19 cellular contexts compared by ENCODE assay signal in genomic region chr11:74141908-74142307, GRCh38.
"Had no signal": no experiment of that assay in that cellular context is flagged by ENCODE, and none has a peak within 500 bp of the region (broad histone marks: within the 10 kb centered on the region; RNA-seq: fewer than 3 reads in every experiment).

No MANE protein-coding gene starts in this region.

- H3K4me3 ChIP-seq: dorsolateral prefrontal cortex, gastrocnemius medialis, heart left ventricle, pancreas, tibial nerve had no signal

- H3K9me3 ChIP-seq: gastrocnemius medialis, heart left ventricle, pancreas, tibial nerve had no signal

- H3K36me3 ChIP-seq: gastrocnemius medialis, pancreas had no signal

- H3K27me3 ChIP-seq: dorsolateral prefrontal cortex, gastrocnemius medialis, heart left ventricle, pancreas, tibial nerve had no signal

- FAIRE-seq: bronchial epithelial cell, pancreas, TTC549 had no signal

- DNase-seq: activated CD4-positive, alpha-beta T cell treated with anti-CD3 and anti-CD28 coated beads, Interleukin-2, amount 50 U/mL, for 1 hour; activated naive CD4-positive, alpha-beta T cell treated with Interleukin-2 at 50 U/mL for 16 hours; activated T-cell treated with anti-CD3 and anti-CD28 coated beads for 4 hours; anterior cingulate cortex; dorsolateral prefrontal cortex; erythroblast; gastrocnemius medialis; heart left ventricle; immature natural killer cell; naive thymus-derived CD4-positive, alpha-beta T cell; pancreas; retina; stimulated activated CD4-positive, alpha-beta T cell treated with anti-CD3 and anti-CD28 coated beads, Interleukin-15, amount 100 ng/mL, for 24 hours; stimulated activated CD4-positive, alpha-beta T cell treated with anti-CD3 and anti-CD28 coated beads, Interleukin-4, amount 100 ng/mL, for 24 hours; stimulated activated naive CD4-positive, alpha-beta T cell had no signal

- ATAC-seq: activated CD4-positive, CD25-positive, alpha-beta regulatory T cell treated with anti-CD3 and anti-CD28 coated beads, Interleukin-2, amount 50 U/mL, for 24 hours; gastrocnemius medialis; naive thymus-derived CD4-positive, alpha-beta T cell had no signal

- H3K27ac ChIP-seq: heart left ventricle, pancreas had no signal
